Comparison of ENCODE assay signal across 6 cellular contexts in the genomic region with DNA sequence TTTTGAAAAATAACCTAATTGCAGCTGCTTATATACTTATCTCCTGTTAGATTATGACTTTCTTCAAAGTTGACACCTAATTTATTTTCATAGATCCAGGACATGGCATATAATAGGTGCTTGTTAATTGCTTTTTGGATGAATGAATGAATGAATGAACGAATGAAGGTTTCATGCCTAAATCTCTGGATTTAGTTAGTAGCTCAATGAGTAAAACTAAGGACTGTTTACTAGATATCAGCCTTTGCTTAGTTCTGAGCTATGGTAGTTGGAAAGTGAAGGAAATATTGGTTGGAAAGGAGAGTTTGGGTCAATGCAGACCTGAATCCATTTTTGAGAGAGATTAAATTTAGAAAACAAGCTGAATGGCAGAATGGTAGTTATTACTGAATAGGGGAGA.
"Had no signal": no experiment of that assay in that cellular context is flagged by ENCODE, and none has a peak within 500 bp of the region (broad histone marks: within the 10 kb centered on the region; RNA-seq: fewer than 3 reads in every experiment).

No MANE protein-coding gene starts in this region.

- DNase-seq: GDM1, GF-D8 had no signal

- FAIRE-seq: GM12891, GM12892, GM18507, GM19239 had no signal
